14 cellular contexts compared by ENCODE assay signal in genomic region chr1:53658489-53659230, GRCh38.
A peak's percentile ranks its signal among the peaks of the same experiment; 100 is the strongest.
DNase-seq lines count a peak whose midpoint lies in the region; ATAC-seq, FAIRE-seq and TF ChIP-seq lines count a peak whose summit lies in the region.
"Had no signal": no experiment of that assay in that cellular context is flagged by ENCODE, and none has a peak within 500 bp of the region (broad histone marks: within the 10 kb centered on the region; RNA-seq: fewer than 3 reads in every experiment).

No MANE protein-coding gene starts in this region.

- H3K36me3 ChIP-seq in bronchial epithelial cell (ENCODE audit: control insufficient read depth, insufficient read depth, low read length) (no peaks in the 10 kb centered on the region), osteoblast (ENCODE audit: insufficient read depth, low read length) (no peaks in the 10 kb centered on the region), aorta (ENCODE audit: control insufficient read depth in 1 of 2, insufficient read depth in 2 of 2, low read length in 1 of 2) (no peaks in the 10 kb centered on the region), prostate gland (no peaks in the 10 kb centered on the region)

- peaks cover 86% of the 10 kb centered on the region for H4K20me1 ChIP-seq in osteoblast (ENCODE audit: insufficient read depth, low read length)

- no peak overlapping the region for H3K27ac ChIP-seq in osteoblast (ENCODE audit: low read depth, low read length)
- H3K27ac ChIP-seq in aorta (ENCODE audit: low read depth in 1 of 2, low read length in 2 of 2), result no peak overlapping the region
- H3K27ac ChIP-seq in prostate gland, result no peak overlapping the region

- DNase-seq in cardiac septum (ENCODE audit: low spot score) (peak; percentile 44), left ventricle myocardium superior (no peak), bronchial epithelial cell (ENCODE audit: low read depth) (peak; percentile 42), osteoblast (ENCODE audit: insufficient read length, low spot score, missing footprints) (peak; percentile 81), aorta (peak; percentile 13 to 70), HuH-7 (ENCODE audit: low spot score) (no peak), prostate gland (ENCODE audit: low spot score) (no peak)
- DNase-seq: C1 segment of cervical spinal cord; Calu3; CD4-positive, alpha-beta T cell; DMS 273 treated with DMSO at 0.1 percent for 48 hours; GOT3; H9 had no signal

- intact Hi-C loops in cardiac septum (cut with DNase I) (no loop called here), left ventricle myocardium superior (cut with micrococcal nuclease) (no loop called here), aorta (cut with DNase I) (no loop called here), prostate gland (cut with DNase I) (no loop called here)

- peaks cover 22% of the 10 kb centered on the region for H3K4me1 ChIP-seq in osteoblast (ENCODE audit: insufficient read depth, low read length)
- H3K4me1 ChIP-seq in aorta (ENCODE audit: control insufficient read depth in 1 of 2, insufficient read depth in 2 of 2, low read length in 2 of 2), result no peaks in the 10 kb centered on the region
- no peaks in the 10 kb centered on the region for H3K4me1 ChIP-seq in prostate gland (replicated peaks)

- no peak overlapping the region for H2AFZ ChIP-seq in osteoblast (ENCODE audit: low read length)

- no peak overlapping the region for H3K4me2 ChIP-seq in osteoblast (ENCODE audit: insufficient read depth, low read length)

- WGBS in aorta, 2 donors, result 90 to 91% methylated on average over 8 of the region's 8 CpGs
- WGBS in prostate gland, result 48% methylated on average over 8 of the region's 8 CpGs

- H3K9me3 ChIP-seq in osteoblast (ENCODE audit: low read depth, low read length), result no peaks in the 10 kb centered on the region
- H3K9me3 ChIP-seq in aorta (ENCODE audit: control insufficient read depth, low read length), result no peaks in the 10 kb centered on the region
- H3K9me3 ChIP-seq in prostate gland, result no peaks in the 10 kb centered on the region

- TF ChIP-seq CTCF in bronchial epithelial cell (IDR thresholded peaks at IDR 0.05; ENCODE audit: insufficient read depth, low read length, severe bottlenecking) (no peak), osteoblast (IDR thresholded peaks at IDR 0.05; ENCODE audit: extremely low read depth, low read depth, low read length) (no peak), prostate gland (IDR thresholded peaks at IDR 0.05) (no peak)

- no peak overlapping the region for H3K4me3 ChIP-seq in bronchial epithelial cell (ENCODE audit: low read depth, low read length)
- H3K4me3 ChIP-seq in osteoblast (ENCODE audit: insufficient read depth, low read length), result no peak overlapping the region
- no peak overlapping the region for H3K4me3 ChIP-seq in aorta (ENCODE audit: low read length in 2 of 2)
- H3K4me3 ChIP-seq in prostate gland, result no peak overlapping the region

- H3K79me2 ChIP-seq in osteoblast (ENCODE audit: insufficient read depth, low read length), result no peaks in the 10 kb centered on the region

- no peak for TF ChIP-seq POLR2A in prostate gland (IDR thresholded peaks at IDR 0.05)

- no peak for ATAC-seq in left ventricle myocardium superior
- ATAC-seq in aorta (ENCODE audit: low FRiP score), result no peak
- ATAC-seq in GM21786 (IDR thresholded peaks at IDR 0.05; ENCODE audit: unreplicated experiment), result no peak

- H3K27me3 ChIP-seq in bronchial epithelial cell (ENCODE audit: control insufficient read depth, insufficient read depth, low read length) (peaks cover 1% of the 10 kb centered on the region), osteoblast (ENCODE audit: insufficient read depth, low read length) (peaks cover 10% of the 10 kb centered on the region), aorta (ENCODE audit: control insufficient read depth in 1 of 2, insufficient read depth in 2 of 2, low read length in 1 of 2) (no peaks in the 10 kb centered on the region), prostate gland (replicated peaks; ENCODE audit: insufficient read depth) (no peaks in the 10 kb centered on the region)

- FAIRE-seq in bronchial epithelial cell (lab: Jason Lieb, UNC), result peak; percentile 36

Comparison
In these comparisons a context has a peak if more than half of its experiments do, and no peak if none do; other contexts are left out.
1. DNase-seq: peak in cardiac septum (single experiment), bronchial epithelial cell (single experiment), osteoblast (single experiment) and aorta (2 of 2); none in left ventricle myocardium superior (single experiment), HuH-7 (single experiment) and prostate gland (single experiment).